Comparison of ENCODE assay signal across 17 cellular contexts in genomic region chr5:153880094-153880493, GRCh38.
DNase-seq lines count a peak whose midpoint lies in the region; ATAC-seq lines count a peak whose summit lies in the region.
"Had no signal": no experiment of that assay in that cellular context is flagged by ENCODE, and none has a peak within 500 bp of the region (broad histone marks: within the 10 kb centered on the region; RNA-seq: fewer than 3 reads in every experiment).

No MANE protein-coding gene starts in this region.

- ATAC-seq in HG03571 (IDR thresholded peaks at IDR 0.05; ENCODE audit: unreplicated experiment) (no peak), HG03442 (IDR thresholded peaks at IDR 0.05; ENCODE audit: unreplicated experiment) (no peak)
- ATAC-seq: Panc1, T-cell had no signal

- peak; percentile 40 for DNase-seq in M059J (ENCODE audit: low read depth)
- peak; percentile 78 for DNase-seq in NCI-H2029 (lab: John Stamatoyannopoulos, UW)
- DNase-seq in NCI-H69 (lab: John Stamatoyannopoulos, UW): peak; percentile 74
- peak; percentile 36 for DNase-seq in left kidney (ENCODE audit: low read depth, low spot score)
- DNase-seq in NCI-H226: no peak
- DNase-seq: ACHN, AML-193, Caco-2, DMS79, H7, NCI-H187, NCI-H446, T-cell, T-helper 9 cell had no signal
